Comparison of ENCODE assay signal across 9 cellular contexts in the genomic region with DNA sequence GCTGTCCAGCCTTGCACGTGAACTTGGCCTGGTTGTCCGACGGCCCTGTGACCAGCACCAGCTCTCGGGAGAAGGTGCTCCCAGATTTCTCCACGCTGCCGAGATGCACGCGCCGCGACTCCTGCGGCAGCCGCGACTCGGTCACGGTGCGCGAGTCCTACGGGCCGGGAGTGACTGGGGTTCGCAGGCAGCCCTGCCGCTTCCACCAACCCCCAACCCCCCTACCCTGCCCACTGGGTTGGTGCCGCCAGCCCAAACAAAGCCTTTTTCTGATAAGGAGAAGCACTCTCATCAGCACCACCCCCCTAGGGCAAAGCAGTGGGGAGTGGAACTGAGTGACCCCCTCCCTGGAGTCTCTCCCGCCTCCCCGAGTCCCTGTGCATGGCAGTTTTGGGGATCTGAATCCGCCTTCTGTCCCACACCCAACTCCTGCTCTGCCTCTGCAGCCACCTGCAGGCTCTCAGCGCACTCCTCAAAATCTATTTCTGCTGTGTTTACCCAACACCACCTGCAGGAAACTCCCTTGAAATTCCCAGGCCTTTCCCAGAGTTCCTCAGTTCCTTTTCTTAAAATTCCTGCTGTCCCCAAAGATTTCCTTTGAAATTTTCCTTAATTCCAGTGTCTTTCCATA. TPM values are rescaled to one million over a fixed set of nuclear protein-coding genes. Genes with fewer than 3 reads are reported as not detected.
DNase-seq lines count a peak whose midpoint lies in the region; ATAC-seq and TF ChIP-seq lines count a peak whose summit lies in the region.
"Had no signal": no experiment of that assay in that cellular context is flagged by ENCODE, and none has a peak within 500 bp of the region (broad histone marks: within the 10 kb centered on the region; RNA-seq: fewer than 3 reads in every experiment).

No MANE protein-coding gene starts in this region.

- H3K9me3 ChIP-seq in BE2C (no peaks in the 10 kb centered on the region), HUES48 (ENCODE audit: control insufficient read depth, insufficient read depth, low read length) (no peaks in the 10 kb centered on the region)

- DNase-seq in BE2C (no peak), left kidney (ENCODE audit: low read depth, low spot score) (peak; percentile 36), MV-4-11 (lab: John Stamatoyannopoulos, UW) (no peak), NCI-H226 (no peak), AG08395 (ENCODE audit: low spot score) (no peak)
- no peak for DNase-seq in activated T-helper 1 cell treated with anti-CD3 and anti-CD28 coated beads, Interleukin-12 subunit alpha, Interleukin-12 subunit beta, Interleukin-2, Interleukin-4 antibody, amounts not matched to agents 30 ng/mL and 10 ng/mL and 1 ng/mL, durations not matched to agents 14 hours and 24 hours and 36 hours (ENCODE audit: low spot score)

- intact Hi-C loops in activated T-helper 1 cell treated with anti-CD3 and anti-CD28 coated beads, Interleukin-12 subunit alpha, Interleukin-12 subunit beta, Interleukin-2, Interleukin-4 antibody, amounts not matched to agents 30 ng/mL and 10 ng/mL and 1 ng/mL, durations not matched to agents 14 hours and 24 hours and 36 hours (cut with micrococcal nuclease): no loop called here

- peaks cover 3% of the 10 kb centered on the region for H3K36me3 Mint-ChIP-seq in activated T-helper 1 cell treated with anti-CD3 and anti-CD28 coated beads, Interleukin-12 subunit alpha, Interleukin-12 subunit beta, Interleukin-2, Interleukin-4 antibody, amounts not matched to agents 30 ng/mL and 10 ng/mL and 1 ng/mL, durations not matched to agents 14 hours and 24 hours and 36 hours (ENCODE audit: low read depth)

- H3K9ac ChIP-seq in HUES48 (ENCODE audit: low read depth, low read length): no peak overlapping the region

- no peak for ATAC-seq in GM21786 (IDR thresholded peaks at IDR 0.05; ENCODE audit: unreplicated experiment)

- H3K27ac Mint-ChIP-seq in activated T-helper 1 cell treated with anti-CD3 and anti-CD28 coated beads, Interleukin-12 subunit alpha, Interleukin-12 subunit beta, Interleukin-2, Interleukin-4 antibody, amounts not matched to agents 30 ng/mL and 10 ng/mL and 1 ng/mL, durations not matched to agents 14 hours and 24 hours and 36 hours: no peak overlapping the region

- TF ChIP-seq CTCF in BE2C (IDR thresholded peaks at IDR 0.05; ENCODE audit: low read depth, low read length): no peak

- peaks cover 12% of the 10 kb centered on the region for H3K4me1 Mint-ChIP-seq in activated T-helper 1 cell treated with anti-CD3 and anti-CD28 coated beads, Interleukin-12 subunit alpha, Interleukin-12 subunit beta, Interleukin-2, Interleukin-4 antibody, amounts not matched to agents 30 ng/mL and 10 ng/mL and 1 ng/mL, durations not matched to agents 14 hours and 24 hours and 36 hours (ENCODE audit: low read depth)

- peaks cover 50% of the 10 kb centered on the region for H3K27me3 Mint-ChIP-seq in activated T-helper 1 cell treated with anti-CD3 and anti-CD28 coated beads, Interleukin-12 subunit alpha, Interleukin-12 subunit beta, Interleukin-2, Interleukin-4 antibody, amounts not matched to agents 30 ng/mL and 10 ng/mL and 1 ng/mL, durations not matched to agents 14 hours and 24 hours and 36 hours (ENCODE audit: insufficient read depth)

- no peaks in the 10 kb centered on the region for H3K9me3 Mint-ChIP-seq in activated T-helper 1 cell treated with anti-CD3 and anti-CD28 coated beads, Interleukin-12 subunit alpha, Interleukin-12 subunit beta, Interleukin-2, Interleukin-4 antibody, amounts not matched to agents 30 ng/mL and 10 ng/mL and 1 ng/mL, durations not matched to agents 14 hours and 24 hours and 36 hours

- H3K36me3 ChIP-seq in BE2C (no peaks in the 10 kb centered on the region), HUES48 (ENCODE audit: control insufficient read depth, insufficient read depth, low read length) (no peaks in the 10 kb centered on the region)

- H3K4me3 Mint-ChIP-seq in activated T-helper 1 cell treated with anti-CD3 and anti-CD28 coated beads, Interleukin-12 subunit alpha, Interleukin-12 subunit beta, Interleukin-2, Interleukin-4 antibody, amounts not matched to agents 30 ng/mL and 10 ng/mL and 1 ng/mL, durations not matched to agents 14 hours and 24 hours and 36 hours: peak overlapping the region; percentile 35

- H3K4me3 ChIP-seq in BE2C (ENCODE audit: low read depth, low read length) (peak overlapping the region; percentile 45), HUES48 (ENCODE audit: low read depth, low read length) (peak overlapping the region; percentile 62)

- H3K27me3 ChIP-seq in BE2C (peaks cover 42% of the 10 kb centered on the region), HUES48 (ENCODE audit: control insufficient read depth, insufficient read depth, low read length) (peaks cover 55% of the 10 kb centered on the region)

- H3K27ac ChIP-seq in HUES48 (ENCODE audit: low read depth, low read length): no peak overlapping the region

- no peaks in the 10 kb centered on the region for H3K4me1 ChIP-seq in BE2C
- H3K4me1 ChIP-seq in HUES48 (ENCODE audit: control insufficient read depth, insufficient read depth, low read length): peaks cover 6% of the 10 kb centered on the region; the same call in 1 of the 2 replicates

RNA-seq across cellular contexts. Expression of gene NPHS1, which starts 6.2 kb away (rescaled TPM):
- 0.86 TPM for polyA plus RNA-seq in BE2C (2012; ENCODE audit: insufficient read depth, insufficient read length, low read depth)
- total RNA-seq in activated T-helper 1 cell treated with anti-CD3 and anti-CD28 coated beads, Interleukin-12 subunit alpha, Interleukin-12 subunit beta, Interleukin-2, Interleukin-4 antibody, amounts not matched to agents 30 ng/mL and 10 ng/mL and 1 ng/mL, durations not matched to agents 14 hours and 24 hours and 36 hours: 0.05 TPM in 1 of 2 replicates, not detected in the other
- total RNA-seq: LHCN-M2 had no signal

RNA-seq across cellular contexts. Expression of gene KIRREL2, which starts 10.6 kb away (rescaled TPM):
- 13.6 TPM for polyA plus RNA-seq in BE2C (2012; ENCODE audit: insufficient read depth, insufficient read length, low read depth)
- 1.7 TPM in 2 replicates for total RNA-seq in activated T-helper 1 cell treated with anti-CD3 and anti-CD28 coated beads, Interleukin-12 subunit alpha, Interleukin-12 subunit beta, Interleukin-2, Interleukin-4 antibody, amounts not matched to agents 30 ng/mL and 10 ng/mL and 1 ng/mL, durations not matched to agents 14 hours and 24 hours and 36 hours
- total RNA-seq: LHCN-M2 had no signal

RNA-seq across cellular contexts. Expression of gene APLP1, which starts 22.2 kb away (rescaled TPM):
- 319 TPM for polyA plus RNA-seq in BE2C (2012; ENCODE audit: insufficient read depth, insufficient read length, low read depth)
- 2.3 and 2.4 TPM in 2 replicates for total RNA-seq in activated T-helper 1 cell treated with anti-CD3 and anti-CD28 coated beads, Interleukin-12 subunit alpha, Interleukin-12 subunit beta, Interleukin-2, Interleukin-4 antibody, amounts not matched to agents 30 ng/mL and 10 ng/mL and 1 ng/mL, durations not matched to agents 14 hours and 24 hours and 36 hours

RNA-seq across cellular contexts. Expression of gene PRODH2, which starts 33.5 kb away (rescaled TPM):
- not detected for polyA plus RNA-seq in BE2C (2012; ENCODE audit: insufficient read depth, insufficient read length, low read depth)
- total RNA-seq in activated T-helper 1 cell treated with anti-CD3 and anti-CD28 coated beads, Interleukin-12 subunit alpha, Interleukin-12 subunit beta, Interleukin-2, Interleukin-4 antibody, amounts not matched to agents 30 ng/mL and 10 ng/mL and 1 ng/mL, durations not matched to agents 14 hours and 24 hours and 36 hours: not detected in 2 replicates
- total RNA-seq: LHCN-M2 had no signal

RNA-seq across cellular contexts. Expression of gene NFKBID, which starts 54.2 kb away (rescaled TPM):
- polyA plus RNA-seq in BE2C (2012; ENCODE audit: insufficient read depth, insufficient read length, low read depth): 3.8 TPM
- 163 and 164 TPM in 2 replicates for total RNA-seq in activated T-helper 1 cell treated with anti-CD3 and anti-CD28 coated beads, Interleukin-12 subunit alpha, Interleukin-12 subunit beta, Interleukin-2, Interleukin-4 antibody, amounts not matched to agents 30 ng/mL and 10 ng/mL and 1 ng/mL, durations not matched to agents 14 hours and 24 hours and 36 hours
